ENCODE assay signal across 21 cellular contexts in the genomic region with DNA sequence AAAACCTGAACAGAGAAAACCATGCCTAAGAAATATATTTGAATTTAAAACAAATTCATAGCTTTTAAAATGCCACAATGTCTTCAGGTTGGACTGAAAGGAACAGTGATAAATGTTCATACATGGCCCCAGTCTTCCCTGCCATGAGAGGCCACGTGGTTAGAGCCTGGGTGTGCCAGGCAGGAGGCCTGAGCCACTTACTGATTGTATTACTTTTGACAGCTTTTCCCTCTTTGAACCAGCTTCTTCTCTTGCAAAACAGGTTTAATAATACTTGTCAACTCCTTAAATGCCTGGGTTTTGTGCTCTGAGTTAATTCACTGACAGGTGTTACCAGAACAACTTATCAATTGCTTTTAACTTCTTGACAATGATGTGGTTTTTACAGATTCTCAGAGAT. TPM values are rescaled to one million over a fixed set of nuclear protein-coding genes. Genes with fewer than 3 reads are reported as not detected.
A peak's percentile ranks its signal among the peaks of the same experiment; 100 is the strongest.
DNase-seq lines count a peak whose midpoint lies in the region; ATAC-seq and TF ChIP-seq lines count a peak whose summit lies in the region.
"Had no signal": no experiment of that assay in that cellular context is flagged by ENCODE, and none has a peak within 500 bp of the region (broad histone marks: within the 10 kb centered on the region; RNA-seq: fewer than 3 reads in every experiment).

No MANE protein-coding gene starts in this region.

- H4K91ac ChIP-seq in IMR-90 (ENCODE audit: insufficient read depth, low read depth, low read length): 0 out of 2 replicates have a peak overlapping the region, but pooled peaks have one; percentile 32

- BruUV-seq in IMR-90 (replicated peaks; lab: Mats Ljungman, UMichigan): no TSS peak

- H2BK5ac ChIP-seq in IMR-90 (ENCODE audit: low read depth, low read length, poor library complexity, severe bottlenecking): no peak overlapping the region

- TF ChIP-seq CTCF in IMR-90 (conservative IDR thresholded peaks at IDR 0.05; ENCODE audit: low read depth, low read length) (no peak), epithelial cell of esophagus (IDR thresholded peaks at IDR 0.05; ENCODE audit: insufficient read depth, low read depth, low read length, missing control alignments) (no peak), neural cell (IDR thresholded peaks at IDR 0.05; ENCODE audit: poor library complexity, severe bottlenecking) (no peak), esophagus squamous epithelium (IDR thresholded peaks at IDR 0.05) (no peak)

- H3F3A ChIP-seq in neural cell (ENCODE audit: insufficient read depth, low read length, poor library complexity, severe bottlenecking): no peaks in the 10 kb centered on the region

- in situ Hi-C loops in IMR-90 (cut with MboI; ENCODE audit: low sequenced_read_pairs): no loop called here

- intact Hi-C loops in IMR-90 (cut with micrococcal nuclease): no loop called here
- intact Hi-C loops in esophagus squamous epithelium (cut with DNase I): no loop called here

- H3K79me1 ChIP-seq in IMR-90 (ENCODE audit: low read depth in 1 of 2, low read length in 2 of 2): no peaks in the 10 kb centered on the region

- H3K4me1 ChIP-seq in IMR-90 (ENCODE audit: control insufficient read depth, insufficient read depth, low read length) (peaks cover 5% of the 10 kb centered on the region; the same call in 1 of the 2 replicates), esophagus squamous epithelium (peaks cover 0 to 12% (median 3%) of the 10 kb centered on the region in 3 donors)

- H2AK9ac ChIP-seq in IMR-90 (replicated peaks; ENCODE audit: low read depth, low read length, poor library complexity): no peak overlapping the region

- no peaks in the 10 kb centered on the region for H4K20me1 ChIP-seq in IMR-90 (ENCODE audit: insufficient read depth, low read length)
- no peaks in the 10 kb centered on the region for H4K20me1 ChIP-seq in neural cell (ENCODE audit: insufficient read depth)
- H4K20me1 ChIP-seq: BLaER1 treated with 17β-estradiol and CSF1 and Interleukin-3, amounts not matched to agents 10 nM and 100 nM had no signal

- peak overlapping the region; percentile 8 for H2BK20ac ChIP-seq in IMR-90 (ENCODE audit: low read depth, low read length)

- no peaks in the 10 kb centered on the region for H3K27me3 ChIP-seq in IMR-90 (ENCODE audit: control insufficient read depth, insufficient read depth, low read length)
- H3K27me3 ChIP-seq in neural cell (ENCODE audit: insufficient read depth, low read depth, low read length): no peaks in the 10 kb centered on the region
- H3K27me3 ChIP-seq in esophagus squamous epithelium: no peaks in the 10 kb centered on the region
- H3K27me3 ChIP-seq: BLaER1 treated with 17β-estradiol and CSF1 and Interleukin-3, amounts not matched to agents 10 nM and 100 nM; MG63; SJSA1 had no signal

- H3K9ac ChIP-seq in IMR-90 (ENCODE audit: low read depth, low read length): no peak overlapping the region
- no peak overlapping the region for H3K9ac ChIP-seq in neural cell (ENCODE audit: low read length)
- H3K9ac ChIP-seq: BLaER1 treated with 17β-estradiol and CSF1 and Interleukin-3, amounts not matched to agents 10 nM and 100 nM had no signal

- no peak overlapping the region for H3K56ac ChIP-seq in IMR-90 (ENCODE audit: extremely low read depth, insufficient read depth, low read length)

- H3K9me1 ChIP-seq in IMR-90 (ENCODE audit: insufficient read depth, low read length): peaks cover 2% of the 10 kb centered on the region; the same call in 1 of the 2 replicates

- no peaks in the 10 kb centered on the region for H3K9me2 ChIP-seq in neural cell (ENCODE audit: insufficient read depth, low read length)

- H3K18ac ChIP-seq in IMR-90 (ENCODE audit: low read depth, low read length): 0 out of 2 replicates have a peak overlapping the region, but pooled peaks have one; percentile 55

- H2AK5ac ChIP-seq in IMR-90 (ENCODE audit: low read depth, low read length): peak overlapping the region; percentile 66; the same call in 1 of the 2 replicates

- peak overlapping the region in 1 of 2 experiments; percentile 30; a peak in 1 of 4 replicates for H4K8ac ChIP-seq in IMR-90 (ENCODE audit: low read depth in 2 of 2, low read length in 2 of 2)

- no peak overlapping the region for H3K4me2 ChIP-seq in IMR-90 (ENCODE audit: low read depth, low read length)
- no peak overlapping the region for H3K4me2 ChIP-seq in neural cell (ENCODE audit: low read length)
- H3K4me2 ChIP-seq: BLaER1 treated with 17β-estradiol and CSF1 and Interleukin-3, amounts not matched to agents 10 nM and 100 nM had no signal

- TF ChIP-seq EP300 in neural cell (conservative IDR thresholded peaks at IDR 0.05; ENCODE audit: poor library complexity, severe bottlenecking): peak; percentile 31

- H3K14ac ChIP-seq in IMR-90 (replicated peaks; ENCODE audit: low read depth, low read length): no peak overlapping the region

- no peak overlapping the region for H2AFZ ChIP-seq in IMR-90 (replicated peaks; ENCODE audit: low read length, poor library complexity)
- H2AFZ ChIP-seq in neural cell (ENCODE audit: low read depth, low read length): no peak overlapping the region

- ATAC-seq in IMR-90 (ENCODE audit: low read depth) (no peak), GM21737 (IDR thresholded peaks at IDR 0.05; ENCODE audit: unreplicated experiment) (no peak)
- ATAC-seq: Right ventricle myocardium inferior had no signal

- no peak for DNase-seq in IMR-90
- peak; percentile 32 for DNase-seq in NCI-H2227 (lab: John Stamatoyannopoulos, UW; ENCODE audit: unreplicated experiment)
- peak; percentile 52 for DNase-seq in epithelial cell of esophagus (ENCODE audit: low read depth)
- DNase-seq in esophagus squamous epithelium (lab: John Stamatoyannopoulos, UW): no peak
- DNase-seq in GF-D8 (lab: John Stamatoyannopoulos, UW): no peak
- DNase-seq: ACHN; CD4-positive, alpha-beta memory T cell; EL; H7; HFFc6; MG63; NCI-H1048; NCI-H1417 treated with DMSO at 0.1 percent for 48 hours; NCI-H187; NCI-H524 treated with DMSO at 0.1 percent for 48 hours; OCI-M1 had no signal

- H2BK15ac ChIP-seq in IMR-90 (ENCODE audit: low read depth, low read length): peak overlapping the region; percentile 44; the same call in 1 of the 3 replicates

- no CpG with 5 or more reads among the region's 1 CpG for WGBS in IMR-90 (ENCODE audit: extremely low coverage in 2 of 2, insufficient read length in 1 of 2), 2 experiments
- 41 to 46% methylated on average over 1 of the region's 1 CpG for WGBS in esophagus squamous epithelium, 2 donors

- 0 out of 2 replicates have a peak overlapping the region, but pooled peaks have one; percentile 2 for H2BK120ac ChIP-seq in IMR-90 (ENCODE audit: low read depth, low read length)

- H3K4me3 ChIP-seq in IMR-90 (ENCODE audit: insufficient read depth, low read depth, low read length) (no peak overlapping the region), epithelial cell of esophagus (ENCODE audit: low read length) (no peak overlapping the region), neural cell (ENCODE audit: low read length) (no peak overlapping the region), esophagus squamous epithelium (no peak overlapping the region)
- H3K4me3 ChIP-seq: BLaER1 treated with 17β-estradiol and CSF1 and Interleukin-3, amounts not matched to agents 10 nM and 100 nM; MG63; SJSA1 had no signal

- H3K27ac ChIP-seq in IMR-90 (ENCODE audit: insufficient read depth, low read length) (no peak overlapping the region), neural cell (ENCODE audit: low read length) (peak overlapping the region; percentile 0), esophagus squamous epithelium (peak overlapping the region in 2 of 4 donors; percentile 18 to 21)
- H3K27ac ChIP-seq: BLaER1 treated with 17β-estradiol and CSF1 and Interleukin-3, amounts not matched to agents 10 nM and 100 nM; SJSA1 had no signal

- TF ChIP-seq RAD21 in IMR-90 (IDR thresholded peaks at IDR 0.05; ENCODE audit: low read length) (no peak), neural cell (conservative IDR thresholded peaks at IDR 0.05) (no peak)

- POLR2A ChIA-PET in IMR-90 (lab: Charles Lee; ENCODE audit: unreplicated experiment): no interaction called here

- H3K36me3 ChIP-seq in IMR-90 (ENCODE audit: control insufficient read depth, insufficient read depth, low read length) (no peaks in the 10 kb centered on the region), neural cell (ENCODE audit: insufficient read depth, low read length) (no peaks in the 10 kb centered on the region), esophagus squamous epithelium (no peaks in the 10 kb centered on the region)
- H3K36me3 ChIP-seq: MG63, SJSA1 had no signal

- H4K5ac ChIP-seq in IMR-90 (ENCODE audit: low read depth, low read length): no peak overlapping the region

- no peaks in the 10 kb centered on the region for H3K79me2 ChIP-seq in neural cell (replicated peaks; ENCODE audit: insufficient read depth, low read length)

- dilution Hi-C loops in IMR-90 (cut with HindIII; ENCODE audit: low sequenced_read_pairs, unreplicated experiment): no loop called here

- no peak for TF ChIP-seq POLR2A in IMR-90 (IDR thresholded peaks at IDR 0.05; ENCODE audit: low read depth, low read length)
- TF ChIP-seq POLR2A in esophagus squamous epithelium (IDR thresholded peaks at IDR 0.05): no peak

- H3K9me3 ChIP-seq in IMR-90 (ENCODE audit: control insufficient read depth, insufficient read depth, low read length) (no peaks in the 10 kb centered on the region), neural cell (ENCODE audit: low read length) (no peaks in the 10 kb centered on the region), esophagus squamous epithelium (no peaks in the 10 kb centered on the region)
- H3K9me3 ChIP-seq: SJSA1 had no signal

- peak overlapping the region; percentile 75; the same call in 1 of the 2 replicates for H3K23ac ChIP-seq in IMR-90 (ENCODE audit: low read depth, low read length)

- peak overlapping the region; percentile 24; the same call in 1 of the 2 replicates for H3K4ac ChIP-seq in IMR-90 (ENCODE audit: low read depth, low read length)

- CTCF ChIA-PET in IMR-90 (lab: Yijun Ruan, JAX): interaction anchor here (1.1 kb wide), 1 partner anchor 12 kb away, joined by 4 read pairs; no protein-coding TSS in a partner anchor

TF ChIP-seq in IMR-90, 13 proteins besides CTCF, POLR2A, EP300 and RAD21 (continues in another document):
- no peak for TF ChIP-seq CEBPB (IDR thresholded peaks at IDR 0.05; ENCODE audit: low read depth, low read length)

TF ChIP-seq in neural cell, 6 proteins besides CTCF, POLR2A, EP300 and RAD21 (continues in another document):
- TF ChIP-seq POLR2AphosphoS5 (IDR thresholded peaks at IDR 0.05): peak; percentile 7

RNA-seq across cellular contexts. Expression of gene RBKS, which starts 27.0 kb away (rescaled TPM):
- total RNA-seq in IMR-90 (2012; rRNA removed): 0.83 and 1.1 TPM in 2 replicates
- 1.1 and 1.4 TPM in 2 replicates for polyA plus RNA-seq in IMR-90 (2012; rRNA removed)
- 0.97 and 1.7 TPM in 2 replicates for polyA plus RNA-seq in IMR-90 (2012; cell fraction: cytosol; rRNA removed)
- 1.2 and 1.8 TPM in 2 replicates for polyA plus RNA-seq in IMR-90 (2012; cell fraction: nucleus; rRNA removed; ENCODE audit: low replicate concordance)
- 4.0 and 5.4 TPM in 2 replicates for polyA plus RNA-seq in neural cell
- 3.7 and 4.9 TPM in 2 replicates for polyA minus RNA-seq in neural cell
- total RNA-seq in esophagus squamous epithelium: 1 to 10 TPM; 1.4 to 5.2 (median 1.6) TPM

RNA-seq across cellular contexts. Expression of gene BABAM2, which starts 27.4 kb away (rescaled TPM):
- 16.7 and 23.1 TPM in 2 replicates for total RNA-seq in IMR-90 (2012; rRNA removed)
- polyA plus RNA-seq in IMR-90 (2012; rRNA removed): 20.3 and 20.9 TPM in 2 replicates
- polyA plus RNA-seq in IMR-90 (2012; cell fraction: cytosol; rRNA removed): 11.4 TPM in 2 replicates
- polyA plus RNA-seq in IMR-90 (2012; cell fraction: nucleus; rRNA removed; ENCODE audit: low replicate concordance): 4.4 and 16.0 TPM in 2 replicates
- polyA plus RNA-seq in neural cell: 15.3 and 15.7 TPM in 2 replicates
- 22.4 and 25.6 TPM in 2 replicates for polyA minus RNA-seq in neural cell
- total RNA-seq in esophagus squamous epithelium: 10 to 100 TPM; 16.6 to 28.3 (median 24.3) TPM

Comparison
In these comparisons a context has a peak if more than half of its experiments do, and no peak if none do; other contexts are left out.
1. DNase-seq: peak in NCI-H2227 (single experiment) and epithelial cell of esophagus (single experiment); none in IMR-90 (single experiment), esophagus squamous epithelium (single experiment) and GF-D8 (single experiment).